ENCODE assay signal across 11 cellular contexts in genomic region chr3:179432021-179432420, GRCh38. TPM values are rescaled to one million over a fixed set of nuclear protein-coding genes. Genes with fewer than 3 reads are reported as not detected.
A peak's percentile ranks its signal among the peaks of the same experiment; 100 is the strongest.
DNase-seq lines count a peak whose midpoint lies in the region; ATAC-seq and TF ChIP-seq lines count a peak whose summit lies in the region.
"Had no signal": no experiment of that assay in that cellular context is flagged by ENCODE, and none has a peak within 500 bp of the region (broad histone marks: within the 10 kb centered on the region; RNA-seq: fewer than 3 reads in every experiment).

No MANE protein-coding gene starts in this region.

- peak in 5 of 8 donors; percentile 29 to 66 (median 31) for ATAC-seq in heart right ventricle
- ATAC-seq in HG03280 (IDR thresholded peaks at IDR 0.05; ENCODE audit: unreplicated experiment) = peak; percentile 42
- no peak for ATAC-seq in activated T-helper 17 cell treated with anti-CD3 and anti-CD28 coated beads, Interleukin-2, amount 50 U/mL, for 72 hours (replicated peaks)
- ATAC-seq: A549, Panc1 had no signal

- no peaks in the 10 kb centered on the region for H3K27me3 Mint-ChIP-seq in activated T-cell treated with anti-CD3 and anti-CD28 coated beads, Interleukin-2, amount 50 U/mL, for 24 hours
- H3K27me3 Mint-ChIP-seq in activated T-helper 17 cell treated with anti-CD3 and anti-CD28 coated beads, Interleukin-2, amount 50 U/mL, for 72 hours = peaks cover 6% of the 10 kb centered on the region

- peak overlapping the region in 2 of 10 donors; percentile 21 to 58 for H3K27ac ChIP-seq in heart right ventricle
- H3K27ac ChIP-seq in ascending aorta = peak overlapping the region; percentile 33 to 44
- H3K27ac ChIP-seq in transverse colon = peak overlapping the region in 3 of 4 donors; percentile 4 to 38 (median 22)
- H3K27ac ChIP-seq: A549 had no signal

- H3K9me3 ChIP-seq in heart right ventricle (no peaks in the 10 kb centered on the region), ascending aorta (no peaks in the 10 kb centered on the region), transverse colon (no peaks in the 10 kb centered on the region)
- H3K9me3 ChIP-seq: A549 had no signal

- 72 to 73% methylated on average over 3 of the region's 3 CpGs for WGBS in heart right ventricle, 2 donors
- 44 to 63% methylated on average over 1 to 3 of the region's 3 CpGs for WGBS in transverse colon (ENCODE audit: low coverage in 1 of 2), 2 donors

- no peaks in the 10 kb centered on the region for H3K9me3 Mint-ChIP-seq in activated T-cell treated with anti-CD3 and anti-CD28 coated beads, Interleukin-2, amount 50 U/mL, for 24 hours
- H3K9me3 Mint-ChIP-seq in activated T-helper 17 cell treated with anti-CD3 and anti-CD28 coated beads, Interleukin-2, amount 50 U/mL, for 72 hours = no peaks in the 10 kb centered on the region
- H3K9me3 Mint-ChIP-seq: activated naive CD4-positive, alpha-beta T cell treated with anti-CD3 and anti-CD28 coated beads for 36 hours had no signal

- intact Hi-C loops in heart right ventricle (cut with DNase I) (no loop called here), cardiac septum (cut with DNase I) (no loop called here), ascending aorta (cut with DNase I) (no loop called here), transverse colon (cut with DNase I; ENCODE audit: low total_unique reads) (no loop called here)

- H3K4me3 ChIP-seq in heart right ventricle = no peak overlapping the region
- peak overlapping the region in 1 of 2 donors; percentile 7 for H3K4me3 ChIP-seq in ascending aorta
- H3K4me3 ChIP-seq in transverse colon = no peak overlapping the region
- H3K4me3 ChIP-seq: A549 had no signal

- no peaks in the 10 kb centered on the region for H3K36me3 Mint-ChIP-seq in activated T-cell treated with anti-CD3 and anti-CD28 coated beads, Interleukin-2, amount 50 U/mL, for 24 hours (ENCODE audit: low read depth)
- no peaks in the 10 kb centered on the region for H3K36me3 Mint-ChIP-seq in activated T-helper 17 cell treated with anti-CD3 and anti-CD28 coated beads, Interleukin-2, amount 50 U/mL, for 72 hours (ENCODE audit: low read depth)

- DNase-seq in heart right ventricle (no peak), cardiac septum (ENCODE audit: low spot score) (no peak), ascending aorta (ENCODE audit: low spot score in 2 of 2) (peak in 1 of 2 donors; percentile 14), transverse colon (no peak), iPS-NIHi7 (ENCODE audit: extremely low spot score) (no peak)
- DNase-seq in activated T-cell treated with anti-CD3 and anti-CD28 coated beads, Interleukin-2, amount 50 U/mL, for 24 hours = no peak
- DNase-seq: activated naive CD4-positive, alpha-beta T cell treated with anti-CD3 and anti-CD28 coated beads for 36 hours had no signal

- H3K36me3 ChIP-seq in heart right ventricle = no peaks in the 10 kb centered on the region
- no peaks in the 10 kb centered on the region for H3K36me3 ChIP-seq in ascending aorta
- no peaks in the 10 kb centered on the region for H3K36me3 ChIP-seq in transverse colon

- H3K27me3 ChIP-seq in heart right ventricle (no peaks in the 10 kb centered on the region), ascending aorta (no peaks in the 10 kb centered on the region), transverse colon (no peaks in the 10 kb centered on the region)

- TF ChIP-seq CTCF in heart right ventricle (IDR thresholded peaks at IDR 0.05) (no peak), ascending aorta (IDR thresholded peaks at IDR 0.05) (no peak), transverse colon (IDR thresholded peaks at IDR 0.05) (no peak)

- H3K4me1 ChIP-seq in heart right ventricle (peaks cover 3 to 81% (median 62%) of the 10 kb centered on the region in 9 donors), ascending aorta (peaks cover 9 to 24% of the 10 kb centered on the region in 2 donors), transverse colon (peaks cover 0 to 23% (median 3%) of the 10 kb centered on the region in 4 donors)
- H3K4me1 ChIP-seq: A549 had no signal

- no peak overlapping the region for H3K4me3 Mint-ChIP-seq in activated T-cell treated with anti-CD3 and anti-CD28 coated beads, Interleukin-2, amount 50 U/mL, for 24 hours
- H3K4me3 Mint-ChIP-seq in activated T-helper 17 cell treated with anti-CD3 and anti-CD28 coated beads, Interleukin-2, amount 50 U/mL, for 72 hours = no peak overlapping the region
- H3K4me3 Mint-ChIP-seq: activated naive CD4-positive, alpha-beta T cell treated with anti-CD3 and anti-CD28 coated beads for 36 hours had no signal

- no peak for TF ChIP-seq POLR2A in transverse colon (IDR thresholded peaks at IDR 0.05)

- H3K4me1 Mint-ChIP-seq in activated T-cell treated with anti-CD3 and anti-CD28 coated beads, Interleukin-2, amount 50 U/mL, for 24 hours (ENCODE audit: low read depth) = no peaks in the 10 kb centered on the region
- H3K4me1 Mint-ChIP-seq in activated T-helper 17 cell treated with anti-CD3 and anti-CD28 coated beads, Interleukin-2, amount 50 U/mL, for 72 hours = no peaks in the 10 kb centered on the region

- no peak for TF ChIP-seq EP300 in transverse colon (IDR thresholded peaks at IDR 0.05; ENCODE audit: low read depth)

- in situ Hi-C loops in transverse colon (cut with MboI; ENCODE audit: low pct_ligation_motif_present in 1 of 4, low pct_unique_long_range_greater_than_20kb in 1 of 4, low sequenced_read_pairs in 3 of 4) = loop anchor here in 1 of 4 donors (25.0 kb wide), 1 partner anchor 130 kb away; the partner anchor contains the start of gene ACTL6A

- H3K27ac Mint-ChIP-seq in activated T-cell treated with anti-CD3 and anti-CD28 coated beads, Interleukin-2, amount 50 U/mL, for 24 hours = no peak overlapping the region
- H3K27ac Mint-ChIP-seq in activated T-helper 17 cell treated with anti-CD3 and anti-CD28 coated beads, Interleukin-2, amount 50 U/mL, for 72 hours = no peak overlapping the region
- H3K27ac Mint-ChIP-seq: activated naive CD4-positive, alpha-beta T cell treated with anti-CD3 and anti-CD28 coated beads for 36 hours had no signal

RNA-seq across cellular contexts. Expression of gene GNB4, which starts 19.2 kb away (rescaled TPM):
- total RNA-seq in heart right ventricle = 10 to 100 TPM; 12.4 to 48.2 (median 13.4) TPM
- 1 to 10 TPM; 6.6 to 8.3 TPM for polyA plus RNA-seq in heart right ventricle
- 14.7 TPM for total RNA-seq in cardiac septum
- 25.3 TPM for total RNA-seq in ascending aorta
- 10 to 100 TPM in 2 of 4 donors, 1 to 10 TPM in 2; 9.0 to 11.6 (median 10.2) TPM for total RNA-seq in transverse colon
- total RNA-seq in activated T-helper 17 cell treated with anti-CD3 and anti-CD28 coated beads, Interleukin-2, amount 50 U/mL, for 72 hours = 1 to 10 TPM in 1 of 2 donors, under 1 TPM in 1; 0.53 to 1.7 TPM
